ENCODE assay signal across 10 cellular contexts in genomic region chr21:42537106-42537742, GRCh38. TPM values are rescaled to one million over a fixed set of nuclear protein-coding genes. Genes with fewer than 3 reads are reported as not detected.
DNase-seq lines count a peak whose midpoint lies in the region; ATAC-seq, FAIRE-seq and TF ChIP-seq lines count a peak whose summit lies in the region.
"Had no signal": no experiment of that assay in that cellular context is flagged by ENCODE, and none has a peak within 500 bp of the region (broad histone marks: within the 10 kb centered on the region; RNA-seq: fewer than 3 reads in every experiment).

No MANE protein-coding gene starts in this region.

- FAIRE-seq in small intestine (lab: Jason Lieb, UNC), result no peak

- POLR2A ChIA-PET in activated CD4-positive, alpha-beta T cell treated with anti-CD3 and anti-CD28 coated beads, Interleukin-2, amount 10 ng/mL, durations not matched to agents 7 days and 5 days (lab: Charles Lee), result no interaction called here

- no peak overlapping the region for H3K56ac ChIP-seq in mesendoderm (ENCODE audit: low read length)

- no peaks in the 10 kb centered on the region for H3K9me3 ChIP-seq in small intestine (ENCODE audit: control insufficient read depth, low read depth)
- H3K9me3 ChIP-seq in lower lobe of right lung, result no peaks in the 10 kb centered on the region

- H3K27ac Mint-ChIP-seq in activated CD4-positive, alpha-beta T cell treated with anti-CD3 and anti-CD28 coated beads, Interleukin-2, amount 10 ng/mL, durations not matched to agents 7 days and 5 days, result no peak overlapping the region

- H2BK5ac ChIP-seq in mesendoderm (ENCODE audit: low read length), result no peak overlapping the region

- H2BK120ac ChIP-seq in mesendoderm (ENCODE audit: low read depth, low read length), result no peak overlapping the region

- H2BK15ac ChIP-seq in mesendoderm (replicated peaks; ENCODE audit: low read depth), result no peak overlapping the region

- H3K36me3 ChIP-seq in small intestine (ENCODE audit: control insufficient read depth in 2 of 2, insufficient read depth in 2 of 2, low read length in 2 of 2) (peaks cover 3 to 14% of the 10 kb centered on the region in 2 donors), lower lobe of right lung (peaks cover 62% of the 10 kb centered on the region), mesendoderm (ENCODE audit: control insufficient read depth, insufficient read depth, low read length) (no peaks in the 10 kb centered on the region)

- DNase-seq in activated CD4-positive, alpha-beta T cell treated with anti-CD3 and anti-CD28 coated beads, Interleukin-2, amount 10 ng/mL, durations not matched to agents 7 days and 5 days, result peak; percentile 36
- no peak for DNase-seq in activated CD4-positive, alpha-beta T cell treated with anti-CD3 and anti-CD28 coated beads, Interleukin-2, amount 50 U/mL, for 4 hours
- DNase-seq in NB4 (ENCODE audit: low read depth), result peak; percentile 61
- peak in 3 of 10 donors; percentile 33 to 38 (median 33) for DNase-seq in dorsolateral prefrontal cortex
- DNase-seq in small intestine, result peak; percentile 29
- DNase-seq in lower lobe of right lung, result no peak
- no peak for DNase-seq in mesendoderm
- DNase-seq: activated CD4-positive, CD25-positive, alpha-beta regulatory T cell treated with anti-CD3 and anti-CD28 coated beads, Interleukin-2, amount 50 U/mL, for 72 hours had no signal

- no peak overlapping the region for H3K9ac ChIP-seq in mesendoderm (ENCODE audit: low read length)

- H3K4me1 ChIP-seq in small intestine (ENCODE audit: control insufficient read depth in 2 of 2, insufficient read depth in 1 of 2, low read depth in 1 of 2, low read length in 1 of 2) (no peaks in the 10 kb centered on the region), lower lobe of right lung (peaks cover 11% of the 10 kb centered on the region), mesendoderm (ENCODE audit: control insufficient read depth, low read depth, low read length) (no peaks in the 10 kb centered on the region)

- CTCF ChIA-PET in activated CD4-positive, alpha-beta T cell treated with anti-CD3 and anti-CD28 coated beads, Interleukin-2, amount 10 ng/mL, durations not matched to agents 7 days and 5 days (lab: Charles Lee), result interaction anchor here (1.1 to 1.3 kb wide), 2 partner anchors 14 to 32 kb away, joined by 3 read pairs; no protein-coding TSS in a partner anchor

- intact Hi-C loops in dorsolateral prefrontal cortex (cut with DNase I) (loop anchor here in 1 of 2 donors (10.0 kb wide), 1 partner anchor 382 kb away; no protein-coding TSS in a partner anchor), lower lobe of right lung (cut with DNase I) (no loop called here)

- no peak overlapping the region for H3K23ac ChIP-seq in mesendoderm (ENCODE audit: low read length)

- no peak overlapping the region for H4K8ac ChIP-seq in mesendoderm (ENCODE audit: low read depth, low read length)

- H3K27ac ChIP-seq in dorsolateral prefrontal cortex (peak overlapping the region in 1 of 59 donors; percentile 8), small intestine (ENCODE audit: low read depth in 1 of 2, low read length in 1 of 2) (no peak overlapping the region), lower lobe of right lung (no peak overlapping the region), mesendoderm (ENCODE audit: low read depth, low read length) (no peak overlapping the region)
- H3K27ac ChIP-seq: HL-60 had no signal

- H3K18ac ChIP-seq in mesendoderm (ENCODE audit: low read length), result no peak overlapping the region

- peaks cover 11% of the 10 kb centered on the region for H3K36me3 Mint-ChIP-seq in activated CD4-positive, alpha-beta T cell treated with anti-CD3 and anti-CD28 coated beads, Interleukin-2, amount 10 ng/mL, durations not matched to agents 7 days and 5 days (ENCODE audit: low read depth)

- H3K4me2 ChIP-seq in mesendoderm (ENCODE audit: low read length), result no peak overlapping the region

- no peak overlapping the region for H3K4me3 ChIP-seq in NB4 (ENCODE audit: low read depth, low read length)
- no peak overlapping the region for H3K4me3 ChIP-seq in dorsolateral prefrontal cortex
- H3K4me3 ChIP-seq in small intestine (ENCODE audit: low read depth in 1 of 2, low read length in 2 of 2), result no peak overlapping the region
- no peak overlapping the region for H3K4me3 ChIP-seq in lower lobe of right lung
- H3K4me3 ChIP-seq in mesendoderm (ENCODE audit: low read length), result no peak overlapping the region

- no peak overlapping the region for H3K4ac ChIP-seq in mesendoderm (ENCODE audit: low read depth, low read length)

- 54 to 71% (median 62%) methylated on average over 4 of the region's 4 CpGs for WGBS in small intestine, 3 donors
- no CpG with 5 or more reads among the region's 4 CpGs for WGBS in mesendoderm (ENCODE audit: extremely low coverage, insufficient coverage, low lambda C conversion rate)

- H3K4me1 Mint-ChIP-seq in activated CD4-positive, alpha-beta T cell treated with anti-CD3 and anti-CD28 coated beads, Interleukin-2, amount 10 ng/mL, durations not matched to agents 7 days and 5 days, result peaks cover 20% of the 10 kb centered on the region

- H3K79me1 ChIP-seq in mesendoderm (ENCODE audit: low read length), result no peaks in the 10 kb centered on the region

- no peaks in the 10 kb centered on the region for H3K27me3 ChIP-seq in dorsolateral prefrontal cortex
- H3K27me3 ChIP-seq in small intestine (ENCODE audit: control insufficient read depth in 2 of 2, insufficient read depth in 2 of 2, low read length in 2 of 2), result no peaks in the 10 kb centered on the region
- H3K27me3 ChIP-seq in lower lobe of right lung (ENCODE audit: low read depth), result no peaks in the 10 kb centered on the region
- no peaks in the 10 kb centered on the region for H3K27me3 ChIP-seq in mesendoderm (ENCODE audit: insufficient read depth, low read length, poor library complexity)

- H2AK5ac ChIP-seq in mesendoderm (ENCODE audit: low read length), result no peak overlapping the region

- no peak overlapping the region for H3K4me3 Mint-ChIP-seq in activated CD4-positive, alpha-beta T cell treated with anti-CD3 and anti-CD28 coated beads, Interleukin-2, amount 10 ng/mL, durations not matched to agents 7 days and 5 days

- H4K5ac ChIP-seq in mesendoderm (ENCODE audit: low read length), result no peak overlapping the region

- H3K79me2 ChIP-seq in mesendoderm (ENCODE audit: control insufficient read depth, insufficient read depth, low read length), result no peaks in the 10 kb centered on the region

- H3K27me3 Mint-ChIP-seq in activated CD4-positive, alpha-beta T cell treated with anti-CD3 and anti-CD28 coated beads, Interleukin-2, amount 10 ng/mL, durations not matched to agents 7 days and 5 days, result no peaks in the 10 kb centered on the region

- ATAC-seq in lower lobe of right lung, result no peak
- no peak for ATAC-seq in GM21381 (IDR thresholded peaks at IDR 0.05; ENCODE audit: unreplicated experiment)

- TF ChIP-seq CTCF in NB4 (IDR thresholded peaks at IDR 0.05; ENCODE audit: low read depth, low read length), result peak; percentile 60
- peak in 53 of 56 donors; percentile 13 to 66 (median 41) for TF ChIP-seq CTCF in dorsolateral prefrontal cortex (IDR thresholded peaks at IDR 0.05 in 54 of 56, conservative IDR thresholded peaks at IDR 0.05 in 2 of 56; ENCODE audit: low read depth in 1 of 56, partially characterized antibody in 56 of 56)
- TF ChIP-seq CTCF in lower lobe of right lung (IDR thresholded peaks at IDR 0.05), result no peak

- no peak for TF ChIP-seq POLR2A in NB4 (IDR thresholded peaks at IDR 0.05; ENCODE audit: extremely low read depth, insufficient read length)

- no peaks in the 10 kb centered on the region for H3K9me3 Mint-ChIP-seq in activated CD4-positive, alpha-beta T cell treated with anti-CD3 and anti-CD28 coated beads, Interleukin-2, amount 10 ng/mL, durations not matched to agents 7 days and 5 days

RNA-seq across cellular contexts. Expression of gene SLC37A1, which starts 23.6 kb away (rescaled TPM):
- total RNA-seq in activated CD4-positive, alpha-beta T cell treated with anti-CD3 and anti-CD28 coated beads, Interleukin-2, amount 10 ng/mL, durations not matched to agents 7 days and 5 days, result 10 to 100 TPM; 19.2 to 20.2 TPM
- total RNA-seq in dorsolateral prefrontal cortex (10 to 100 TPM in 109 of 120 experiments, 1 to 10 TPM in 11; 6.5 to 24.8 (median 15.3) TPM), lower lobe of right lung (28.9 TPM)
- polyA plus RNA-seq in small intestine, result 10 to 100 TPM; 33.2 to 80.7 (median 42.0) TPM
- polyA plus RNA-seq in mesendoderm (2013, experiment 1 of 2), result 15.0 TPM
- polyA plus RNA-seq in mesendoderm (2013, experiment 2 of 2), result 16.0 TPM

RNA-seq across cellular contexts. Expression of gene RSPH1, which starts 41.2 kb away (rescaled TPM):
- total RNA-seq in activated CD4-positive, alpha-beta T cell treated with anti-CD3 and anti-CD28 coated beads, Interleukin-2, amount 10 ng/mL, durations not matched to agents 7 days and 5 days, result not detected
- total RNA-seq in dorsolateral prefrontal cortex (10 to 100 TPM in 14 of 120 experiments, 1 to 10 TPM in 106; 3.5 to 12.9 (median 7.5) TPM), lower lobe of right lung (18.1 TPM)
- 10 to 100 TPM in 2 of 3 donors, 1 to 10 TPM in 1; 3.8 to 14.1 (median 11.2) TPM for polyA plus RNA-seq in small intestine
- polyA plus RNA-seq in mesendoderm (2013, experiment 1 of 2), result 0.27 TPM
- 0.25 TPM for polyA plus RNA-seq in mesendoderm (2013, experiment 2 of 2)

Comparison
In these comparisons a context has a peak if more than half of its experiments do, and no peak if none do; other contexts are left out.
1. DNase-seq: peak in activated CD4-positive, alpha-beta T cell treated with anti-CD3 and anti-CD28 coated beads, Interleukin-2, amount 10 ng/mL, durations not matched to agents 7 days and 5 days (single experiment), NB4 (single experiment) and small intestine (single experiment); none in activated CD4-positive, alpha-beta T cell treated with anti-CD3 and anti-CD28 coated beads, Interleukin-2, amount 50 U/mL, for 4 hours (0 of 2), lower lobe of right lung (single experiment) and mesendoderm (single experiment).
2. RNA of gene RSPH1, which starts 41.2 kb away (total RNA-seq): 18.1 TPM in lower lobe of right lung (single experiment) and 3.5 to 12.9 TPM in dorsolateral prefrontal cortex; not detected in activated CD4-positive, alpha-beta T cell treated with anti-CD3 and anti-CD28 coated beads, Interleukin-2, amount 10 ng/mL, durations not matched to agents 7 days and 5 days; every median in the first group is over 4 times any median in the second.